Comparison of ENCODE assay signal across 12 cellular contexts in the genomic region with DNA sequence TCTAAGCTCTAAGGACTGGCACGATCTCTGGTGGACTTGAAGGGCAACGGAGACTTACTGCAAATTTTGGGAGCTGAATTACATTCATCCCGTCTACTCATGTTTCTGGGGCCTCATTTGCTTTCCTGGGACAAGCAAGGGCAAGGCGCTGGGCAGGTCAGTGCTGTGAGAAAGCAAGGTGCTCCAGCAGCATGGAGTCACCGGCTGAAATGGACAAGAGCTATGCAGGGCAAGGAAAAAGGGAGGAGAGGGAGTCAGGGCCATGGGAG. TPM values are rescaled to one million over a fixed set of nuclear protein-coding genes. Genes with fewer than 3 reads are reported as not detected.
DNase-seq lines count a peak whose midpoint lies in the region; ATAC-seq, FAIRE-seq and TF ChIP-seq lines count a peak whose summit lies in the region.
"Had no signal": no experiment of that assay in that cellular context is flagged by ENCODE, and none has a peak within 500 bp of the region (broad histone marks: within the 10 kb centered on the region; RNA-seq: fewer than 3 reads in every experiment).

No MANE protein-coding gene starts in this region.

- no peak overlapping the region for H3K4me3 Mint-ChIP-seq in neural crest cell

- H3K4me1 ChIP-seq in BLaER1 treated with 17β-estradiol and CSF1 and Interleukin-3, amounts not matched to agents 10 nM and 100 nM, result peaks cover 97 to 100% (median 100%) of the 10 kb centered on the region in 10 experiments

- no peak for ATAC-seq in HG02973 (IDR thresholded peaks at IDR 0.05; ENCODE audit: unreplicated experiment)

- no peak for TF ChIP-seq CTCF in neural crest cell (conservative IDR thresholded peaks at IDR 0.05)

- peak; percentile 82 for FAIRE-seq in GM12891 (lab: Jason Lieb, UNC)
- FAIRE-seq: frontal cortex had no signal

- DNase-seq in GM12891 (ENCODE audit: insufficient read length, low spot score), result no peak
- no peak for DNase-seq in neural crest cell (ENCODE audit: low read depth, low spot score)
- DNase-seq in DMS53 (lab: John Stamatoyannopoulos, UW), result no peak
- no peak for DNase-seq in NCI-H1092 treated with DMSO at 0.1 percent for 48 hours (lab: John Stamatoyannopoulos, UW)
- no peak for DNase-seq in NCI-H82 treated with DMSO at 0.1 percent for 48 hours (lab: John Stamatoyannopoulos, UW; ENCODE audit: unreplicated experiment)
- DNase-seq: COR-L47, NCI-H345 had no signal

- H3K9ac ChIP-seq in BLaER1 treated with 17β-estradiol and CSF1 and Interleukin-3, amounts not matched to agents 10 nM and 100 nM, result peak overlapping the region; percentile 71 to 92 (median 79)
- H3K9ac ChIP-seq: KMS-11 had no signal

- no peaks in the 10 kb centered on the region for H3K9me3 ChIP-seq in BLaER1 treated with 17β-estradiol and CSF1 and Interleukin-3, amounts not matched to agents 10 nM and 100 nM (replicated peaks in 1 of 11)

- peaks cover 20% of the 10 kb centered on the region for H3K27me3 Mint-ChIP-seq in neural crest cell (ENCODE audit: low read depth)

- no peak for TF ChIP-seq POLR2A in GM12891 (IDR thresholded peaks at IDR 0.05; ENCODE audit: low read depth, low read length)

- no peaks in the 10 kb centered on the region for H3K36me3 Mint-ChIP-seq in neural crest cell (ENCODE audit: low read depth)

- H3K9me3 Mint-ChIP-seq in neural crest cell, result no peaks in the 10 kb centered on the region

- peaks cover 17 to 100% (median 94%) of the 10 kb centered on the region in 11 experiments; a peak in 21 of 22 replicates for H4K20me1 ChIP-seq in BLaER1 treated with 17β-estradiol and CSF1 and Interleukin-3, amounts not matched to agents 10 nM and 100 nM

- peak overlapping the region; percentile 9 for H3K27ac Mint-ChIP-seq in neural crest cell (ENCODE audit: unreplicated experiment)

- H3K4me2 ChIP-seq in BLaER1 treated with 17β-estradiol and CSF1 and Interleukin-3, amounts not matched to agents 10 nM and 100 nM, result peak overlapping the region; percentile 89 to 100 (median 98)

- H3K27me3 ChIP-seq in BLaER1 treated with 17β-estradiol and CSF1 and Interleukin-3, amounts not matched to agents 10 nM and 100 nM, result no peaks in the 10 kb centered on the region

- peak overlapping the region; percentile 87 to 98 (median 94) for H3K27ac ChIP-seq in BLaER1 treated with 17β-estradiol and CSF1 and Interleukin-3, amounts not matched to agents 10 nM and 100 nM
- peak overlapping the region; percentile 2 for H3K27ac ChIP-seq in adipose tissue (ENCODE audit: low read depth, low read length)

- H3K4me3 ChIP-seq in BLaER1 treated with 17β-estradiol and CSF1 and Interleukin-3, amounts not matched to agents 10 nM and 100 nM, result peak overlapping the region; percentile 28 to 56 (median 49); a peak in 19 of 20 replicates

- peaks cover 7 to 95% (median 76%) of the 10 kb centered on the region in 11 experiments; a peak in 20 of 22 replicates for H3K36me3 ChIP-seq in BLaER1 treated with 17β-estradiol and CSF1 and Interleukin-3, amounts not matched to agents 10 nM and 100 nM

- WGBS in adipose tissue, 3 donors, result 73 to 86% (median 79%) methylated on average over 5 of the region's 5 CpGs

- peaks cover 61% of the 10 kb centered on the region for H3K4me1 Mint-ChIP-seq in neural crest cell

TF ChIP-seq in GM12891, 5 proteins besides CTCF, POLR2A, EP300 and RAD21:
- no peak for TF ChIP-seq SPI1 (IDR thresholded peaks at IDR 0.05; ENCODE audit: low read depth, low read length)
- TF ChIP-seq TAF1 (IDR thresholded peaks at IDR 0.05; ENCODE audit: low read depth, low read length), result no peak
- TF ChIP-seq POLR2AphosphoS5 (IDR thresholded peaks at IDR 0.05; ENCODE audit: low read depth, low read length), result no peak
- TF ChIP-seq PAX5 (IDR thresholded peaks at IDR 0.05; ENCODE audit: insufficient read depth, low read length, severe bottlenecking), result no peak
- no peak for TF ChIP-seq POU2F2 (IDR thresholded peaks at IDR 0.05; ENCODE audit: low read depth, low read length)

RNA-seq across cellular contexts. Expression of a gene that starts 25.6 kb away (rescaled TPM):
- polyA plus RNA-seq in GM12891 (2012; ENCODE audit: low read depth, missing spikeins), result 22.0 TPM
- 10 to 100 TPM in 2 of 3 donors, 1 to 10 TPM in 1; 2.5 to 16.1 (median 14.5) TPM for polyA plus RNA-seq in adipose tissue
- total RNA-seq in neural crest cell, result 0.23 and 0.48 TPM in 2 replicates
